ENCODE assay signal across 20 cellular contexts in genomic region chr16:15770107-15770506, GRCh38.
A peak's percentile ranks its signal among the peaks of the same experiment; 100 is the strongest.
DNase-seq lines count a peak whose midpoint lies in the region; ATAC-seq, FAIRE-seq and TF ChIP-seq lines count a peak whose summit lies in the region.
"Had no signal": no experiment of that assay in that cellular context is flagged by ENCODE, and none has a peak within 500 bp of the region (broad histone marks: within the 10 kb centered on the region; RNA-seq: fewer than 3 reads in every experiment).

No MANE protein-coding gene starts in this region.

- H4K5ac ChIP-seq in IMR-90 (ENCODE audit: low read depth, low read length): no peak overlapping the region

- no peak overlapping the region for H3K18ac ChIP-seq in IMR-90 (ENCODE audit: low read depth, low read length)

- H2BK20ac ChIP-seq in IMR-90 (ENCODE audit: low read depth, low read length): no peak overlapping the region

- H2AFZ ChIP-seq in IMR-90 (replicated peaks; ENCODE audit: low read length, poor library complexity) (peak overlapping the region; percentile 23), endothelial cell of umbilical vein (ENCODE audit: low read depth, low read length) (no peak overlapping the region)

- peaks cover 5% of the 10 kb centered on the region; the same call in 1 of the 2 replicates for H3K9me1 ChIP-seq in IMR-90 (ENCODE audit: insufficient read depth, low read length)
- no peaks in the 10 kb centered on the region for H3K9me1 ChIP-seq in endothelial cell of umbilical vein (replicated peaks; ENCODE audit: control insufficient read depth, extremely low read depth, insufficient read depth, low read length)

- H3K4me1 ChIP-seq in IMR-90 (ENCODE audit: control insufficient read depth, insufficient read depth, low read length): peaks cover 5% of the 10 kb centered on the region
- H3K4me1 ChIP-seq in endothelial cell of umbilical vein (ENCODE audit: control insufficient read depth, extremely low read depth, insufficient read depth, low read length): no peaks in the 10 kb centered on the region
- H3K4me1 ChIP-seq in left lung: no peaks in the 10 kb centered on the region
- H3K4me1 ChIP-seq in spleen: peaks cover 0 to 9% (median 3%) of the 10 kb centered on the region in 6 donors
- H3K4me1 ChIP-seq in pancreas: no peaks in the 10 kb centered on the region

- FAIRE-seq in endothelial cell of umbilical vein (lab: Jason Lieb, UNC) (peak; percentile 46), pancreas (lab: Jason Lieb, UNC) (no peak)
- FAIRE-seq: RCC 7860 had no signal

- TF ChIP-seq RAD21 in IMR-90 (IDR thresholded peaks at IDR 0.05; ENCODE audit: low read length): no peak

- in situ Hi-C loops in IMR-90 (cut with MboI; ENCODE audit: low sequenced_read_pairs): no loop called here

- no peak overlapping the region for H3K23ac ChIP-seq in IMR-90 (ENCODE audit: low read depth, low read length)

- H2AK5ac ChIP-seq in IMR-90 (ENCODE audit: low read depth, low read length): 0 out of 2 replicates have a peak overlapping the region, but pooled peaks have one; percentile 23

- DNase-seq in IMR-90: no peak
- peak; percentile 83 for DNase-seq in endothelial cell of umbilical vein (ENCODE audit: low read depth, low spot score)
- no peak for DNase-seq in left lung
- no peak for DNase-seq in spleen
- DNase-seq in effector CD8-positive, alpha-beta T cell (lab: John Stamatoyannopoulos, UW): no peak
- DNase-seq in pancreas: no peak
- no peak for DNase-seq in ureter (ENCODE audit: low spot score)
- DNase-seq: activated B cell treated with CpG ODN at 0.5 μM for 24 hours; activated CD4-positive, alpha-beta memory T cell treated with anti-CD3 and anti-CD28 coated beads for 36 hours; activated gamma-delta T cell; amygdala; C1 segment of cervical spinal cord; effector memory CD4-positive, alpha-beta T cell; immature natural killer cell; NCI-H1417; NCI-H524; stimulated activated CD4-positive, alpha-beta T cell treated with anti-CD3 and anti-CD28 coated beads, Interleukin-12 subunit alpha, Interleukin-12 subunit beta, amount 100 ng/mL, for 4 hours had no signal

- H3K9me3 ChIP-seq in IMR-90 (ENCODE audit: control insufficient read depth, insufficient read depth, low read length) (no peaks in the 10 kb centered on the region), endothelial cell of umbilical vein (replicated peaks; ENCODE audit: control insufficient read depth, insufficient read depth, low read length) (no peaks in the 10 kb centered on the region), left lung (no peaks in the 10 kb centered on the region), spleen (peaks cover 0 to 5% (median 0%) of the 10 kb centered on the region in 8 donors), pancreas (no peaks in the 10 kb centered on the region)

- H4K20me1 ChIP-seq in IMR-90 (ENCODE audit: insufficient read depth, low read length): no peaks in the 10 kb centered on the region
- H4K20me1 ChIP-seq in endothelial cell of umbilical vein (replicated peaks; ENCODE audit: control insufficient read depth, extremely low read depth, insufficient read depth, low read length): no peaks in the 10 kb centered on the region

- H3K27ac ChIP-seq in IMR-90 (ENCODE audit: insufficient read depth, low read length): no peak overlapping the region
- H3K27ac ChIP-seq in endothelial cell of umbilical vein (ENCODE audit: insufficient read depth, low read depth, low read length): no peak overlapping the region
- H3K27ac ChIP-seq in left lung: no peak overlapping the region
- H3K27ac ChIP-seq in spleen: peak overlapping the region in 6 of 8 donors; percentile 15 to 74 (median 54)
- H3K27ac ChIP-seq in pancreas: no peak overlapping the region
- H3K27ac ChIP-seq: SK-N-MC had no signal

- no peak for TF ChIP-seq POLR2A in IMR-90 (IDR thresholded peaks at IDR 0.05; ENCODE audit: low read depth, low read length)
- no peak for TF ChIP-seq POLR2A in endothelial cell of umbilical vein (IDR thresholded peaks at IDR 0.05; ENCODE audit: low read depth, low read length)
- TF ChIP-seq POLR2A in spleen (IDR thresholded peaks at IDR 0.05): no peak

- H3K4me2 ChIP-seq in IMR-90 (ENCODE audit: low read depth, low read length) (no peak overlapping the region), endothelial cell of umbilical vein (ENCODE audit: insufficient read depth, low read length) (no peak overlapping the region)

- POLR2A ChIA-PET in IMR-90 (lab: Charles Lee; ENCODE audit: unreplicated experiment): no interaction called here
- POLR2A ChIA-PET in endothelial cell of umbilical vein (lab: Charles Lee): no interaction called here

- no peaks in the 10 kb centered on the region for H3K79me2 ChIP-seq in endothelial cell of umbilical vein (ENCODE audit: control insufficient read depth, insufficient read depth, low read length)

- no peak overlapping the region for H2BK120ac ChIP-seq in IMR-90 (ENCODE audit: low read depth, low read length)

- H2BK5ac ChIP-seq in IMR-90 (ENCODE audit: low read depth, low read length, poor library complexity, severe bottlenecking): no peak overlapping the region

- H3K36me3 ChIP-seq in IMR-90 (ENCODE audit: control insufficient read depth, insufficient read depth, low read length): no peaks in the 10 kb centered on the region
- no peaks in the 10 kb centered on the region for H3K36me3 ChIP-seq in endothelial cell of umbilical vein (ENCODE audit: control insufficient read depth in 2 of 2, extremely low read depth in 1 of 2, insufficient read depth in 2 of 2, low read length in 2 of 2)
- H3K36me3 ChIP-seq in left lung: no peaks in the 10 kb centered on the region
- no peaks in the 10 kb centered on the region for H3K36me3 ChIP-seq in spleen
- no peaks in the 10 kb centered on the region for H3K36me3 ChIP-seq in pancreas

- H4K8ac ChIP-seq in IMR-90 (ENCODE audit: low read depth in 2 of 2, low read length in 2 of 2): no peak overlapping the region

- intact Hi-C loops in IMR-90 (cut with micrococcal nuclease): loop anchor here (5.0 to 10.0 kb wide), 2 partner anchors 175 to 422 kb away; partner anchors contain the start of gene ABCC1
- intact Hi-C loops in endothelial cell of umbilical vein (cut with micrococcal nuclease): no loop called here
- intact Hi-C loops in left lung (cut with DNase I): no loop called here
- intact Hi-C loops in spleen (cut with DNase I; ENCODE audit: low total_unique reads): no loop called here
- intact Hi-C loops in pancreas (cut with DNase I): loop anchor here in 1 of 3 donors (10.0 kb wide), 2 partner anchors 55 to 375 kb away; no protein-coding TSS in a partner anchor

- H2BK15ac ChIP-seq in IMR-90 (ENCODE audit: low read depth, low read length): no peak overlapping the region

- no peak overlapping the region for H3K4me3 ChIP-seq in IMR-90 (ENCODE audit: insufficient read depth, low read depth, low read length)
- H3K4me3 ChIP-seq in endothelial cell of umbilical vein (replicated peaks in 1 of 3; ENCODE audit: insufficient read depth in 1 of 3, low read depth in 1 of 3, low read length in 3 of 3): no peak overlapping the region
- no peak overlapping the region for H3K4me3 ChIP-seq in left lung
- H3K4me3 ChIP-seq in spleen: no peak overlapping the region
- no peak overlapping the region for H3K4me3 ChIP-seq in pancreas
- H3K4me3 ChIP-seq: SK-N-MC had no signal

- H3K14ac ChIP-seq in IMR-90 (replicated peaks; ENCODE audit: low read depth, low read length): no peak overlapping the region

- CTCF ChIA-PET in IMR-90 (lab: Yijun Ruan, JAX) (no interaction called here), endothelial cell of umbilical vein (lab: Charles Lee) (interaction anchor here (1.0 to 2.3 kb wide), 4 partner anchors 15 to 52 kb away, joined by 3 to 23 read pairs (median 3); no protein-coding TSS in a partner anchor)

- no peak overlapping the region for H4K91ac ChIP-seq in IMR-90 (ENCODE audit: insufficient read depth, low read depth, low read length)

- no peak overlapping the region for H3K9ac ChIP-seq in IMR-90 (ENCODE audit: low read depth, low read length)
- no peak overlapping the region for H3K9ac ChIP-seq in endothelial cell of umbilical vein (replicated peaks; ENCODE audit: extremely low read depth, insufficient read depth, low read length)

- H3K4ac ChIP-seq in IMR-90 (ENCODE audit: low read depth, low read length): no peak overlapping the region

- H3K56ac ChIP-seq in IMR-90 (ENCODE audit: extremely low read depth, insufficient read depth, low read length): no peak overlapping the region

- H3K79me1 ChIP-seq in IMR-90 (ENCODE audit: low read depth in 1 of 2, low read length in 2 of 2): no peaks in the 10 kb centered on the region

- BruUV-seq in IMR-90 (replicated peaks; lab: Mats Ljungman, UMichigan) (no TSS peak), endothelial cell of umbilical vein (replicated peaks; lab: Mats Ljungman, UMichigan) (no TSS peak)

- dilution Hi-C loops in IMR-90 (cut with HindIII; ENCODE audit: low sequenced_read_pairs, unreplicated experiment) (no loop called here), endothelial cell of umbilical vein (cut with MboI; ENCODE audit: extremely low pct_ligation_motif_present, low sequenced_read_pairs) (no loop called here)

- 33% methylated on average over 1 of the region's 7 CpGs; no CpG with 5 or more reads in 1 of the 2 experiments for WGBS in IMR-90 (ENCODE audit: extremely low coverage in 2 of 2, insufficient read length in 1 of 2), 2 experiments
- 50 to 78% (median 65%) methylated on average over 7 of the region's 7 CpGs for WGBS in spleen, 5 donors
- 45 to 55% methylated on average over 7 of the region's 7 CpGs for WGBS in pancreas, 2 donors

- ATAC-seq in IMR-90 (ENCODE audit: low read depth) (no peak), left lung (peak; percentile 20), GM18511 (IDR thresholded peaks at IDR 0.05; ENCODE audit: unreplicated experiment) (no peak), pancreas (no peak)

- peaks cover 1% of the 10 kb centered on the region; the same call in 1 of the 2 replicates for H3K27me3 ChIP-seq in IMR-90 (ENCODE audit: control insufficient read depth, insufficient read depth, low read length)
- H3K27me3 ChIP-seq in endothelial cell of umbilical vein (ENCODE audit: control insufficient read depth in 2 of 2, insufficient read depth in 2 of 2, low read length in 2 of 2): peaks cover 3 to 5% of the 10 kb centered on the region in 2 experiments
- H3K27me3 ChIP-seq in left lung: no peaks in the 10 kb centered on the region
- H3K27me3 ChIP-seq in spleen (replicated peaks in 1 of 7): no peaks in the 10 kb centered on the region
- no peaks in the 10 kb centered on the region for H3K27me3 ChIP-seq in pancreas

- H2AK9ac ChIP-seq in IMR-90 (replicated peaks; ENCODE audit: low read depth, low read length, poor library complexity): no peak overlapping the region

- TF ChIP-seq CTCF in IMR-90 (conservative IDR thresholded peaks at IDR 0.05; ENCODE audit: low read depth, low read length): no peak
- no peak for TF ChIP-seq CTCF in endothelial cell of umbilical vein (IDR thresholded peaks at IDR 0.05; ENCODE audit: extremely low read depth in 1 of 2, insufficient read depth in 1 of 2, low read depth in 1 of 2, low read length in 2 of 2)
- no peak for TF ChIP-seq CTCF in left lung (IDR thresholded peaks at IDR 0.05)
- no peak for TF ChIP-seq CTCF in spleen (IDR thresholded peaks at IDR 0.05 in 8 of 11, conservative IDR thresholded peaks at IDR 0.05 in 3 of 11)
- TF ChIP-seq CTCF in pancreas (IDR thresholded peaks at IDR 0.05): no peak

TF ChIP-seq in IMR-90, 13 proteins besides CTCF, POLR2A, EP300 and RAD21 (continues in another document):
- no peak for TF ChIP-seq CEBPB (IDR thresholded peaks at IDR 0.05; ENCODE audit: low read depth, low read length)

TF ChIP-seq in endothelial cell of umbilical vein, 7 proteins besides CTCF, POLR2A, EP300 and RAD21 (continues in another document):
- no peak for TF ChIP-seq FOS (IDR thresholded peaks at IDR 0.05; ENCODE audit: borderline replicate concordance, insufficient read depth, low read length)

Comparison
In these comparisons a context has a peak if more than half of its experiments do, and no peak if none do; other contexts are left out.
1. H3K27ac ChIP-seq: peak in spleen (6 of 8); none in IMR-90 (single experiment), endothelial cell of umbilical vein (single experiment), left lung (0 of 2) and pancreas (0 of 4).